Comparison of ENCODE assay signal across 18 cellular contexts in genomic region chr17:79706931-79707382, GRCh38. TPM values are rescaled to one million over a fixed set of nuclear protein-coding genes. Genes with fewer than 3 reads are reported as not detected.
DNase-seq lines count a peak whose midpoint lies in the region; ATAC-seq and TF ChIP-seq lines count a peak whose summit lies in the region.
"Had no signal": no experiment of that assay in that cellular context is flagged by ENCODE, and none has a peak within 500 bp of the region (broad histone marks: within the 10 kb centered on the region; RNA-seq: fewer than 3 reads in every experiment).

No MANE protein-coding gene starts in this region.

- peaks cover 3 to 7% (median 5%) of the 10 kb centered on the region in 4 donors for H3K4me1 ChIP-seq in upper lobe of left lung

- no peak for TF ChIP-seq EP300 in upper lobe of left lung (IDR thresholded peaks at IDR 0.05)

- H3K9me3 Mint-ChIP-seq in stimulated activated naive B cell treated with anti-CD40 and anti-IgM and Interleukin-4, amounts not matched to agents 10 μg/mL and 1 μg/mL and 100 μg/mL, for 72 hours: peaks cover 0 to 2% of the 10 kb centered on the region in 2 donors
- H3K9me3 Mint-ChIP-seq: nephron had no signal

- H3K27ac ChIP-seq in WERI-Rb-1: peak overlapping the region; percentile 97
- no peak overlapping the region for H3K27ac ChIP-seq in upper lobe of left lung
- H3K27ac ChIP-seq: SK-N-MC, VCaP had no signal

- no peak overlapping the region for H3K27ac Mint-ChIP-seq in stimulated activated naive B cell treated with anti-CD40 and anti-IgM and Interleukin-4, amounts not matched to agents 10 μg/mL and 1 μg/mL and 100 μg/mL, for 72 hours
- H3K27ac Mint-ChIP-seq: activated naive CD8-positive, alpha-beta T cell; nephron had no signal

- H3K4me1 Mint-ChIP-seq in stimulated activated naive B cell treated with anti-CD40 and anti-IgM and Interleukin-4, amounts not matched to agents 10 μg/mL and 1 μg/mL and 100 μg/mL, for 72 hours: peaks cover 4 to 10% of the 10 kb centered on the region in 2 donors
- H3K4me1 Mint-ChIP-seq: nephron had no signal

- no peaks in the 10 kb centered on the region for H3K9me3 ChIP-seq in WERI-Rb-1 (ENCODE audit: severe bottlenecking)
- H3K9me3 ChIP-seq in upper lobe of left lung: no peaks in the 10 kb centered on the region

- DNase-seq in Right ventricle myocardium superior: no peak
- no peak for DNase-seq in Right ventricle myocardium inferior (ENCODE audit: missing footprints)
- DNase-seq in WERI-Rb-1: peak; percentile 100
- DNase-seq in left kidney (ENCODE audit: low read depth, low spot score): peak; percentile 88
- DNase-seq in upper lobe of left lung: no peak
- DNase-seq in SIG-M5 (lab: John Stamatoyannopoulos, UW): no peak
- no peak for DNase-seq in stimulated activated naive B cell treated with anti-CD40 and anti-IgM and Interleukin-4, amounts not matched to agents 10 μg/mL and 1 μg/mL and 100 μg/mL, for 72 hours
- DNase-seq: activated CD8-positive, alpha-beta memory T cell treated with anti-CD3 and anti-CD28 coated beads, Interleukin-2, amount 50 U/mL, for 4 hours; COR-L47; NCI-H2029 had no signal

- H3K27me3 ChIP-seq in WERI-Rb-1 (ENCODE audit: insufficient read depth, low read depth, severe bottlenecking): no peaks in the 10 kb centered on the region
- H3K27me3 ChIP-seq in upper lobe of left lung: peaks cover 0 to 3% (median 0%) of the 10 kb centered on the region in 4 donors

- peaks cover 23 to 53% of the 10 kb centered on the region in 2 donors for H3K27me3 Mint-ChIP-seq in stimulated activated naive B cell treated with anti-CD40 and anti-IgM and Interleukin-4, amounts not matched to agents 10 μg/mL and 1 μg/mL and 100 μg/mL, for 72 hours

- intact Hi-C loops in Right ventricle myocardium superior (cut with DNase I) (no loop called here), Right ventricle myocardium inferior (cut with DNase I) (loop anchor here (5.0 kb wide), 1 partner anchor 305 kb away; no protein-coding TSS in a partner anchor)

- H3K36me3 ChIP-seq in WERI-Rb-1 (peaks cover 2% of the 10 kb centered on the region; the same call in 1 of the 2 replicates), upper lobe of left lung (no peaks in the 10 kb centered on the region)

- H3K36me3 Mint-ChIP-seq in stimulated activated naive B cell treated with anti-CD40 and anti-IgM and Interleukin-4, amounts not matched to agents 10 μg/mL and 1 μg/mL and 100 μg/mL, for 72 hours: no peaks in the 10 kb centered on the region
- H3K36me3 Mint-ChIP-seq: activated naive CD8-positive, alpha-beta T cell had no signal

- ATAC-seq in Right ventricle myocardium superior (ENCODE audit: poor library complexity): peak; percentile 22
- no peak for ATAC-seq in Right ventricle myocardium inferior
- ATAC-seq in upper lobe of left lung (ENCODE audit: low FRiP score in 2 of 2): peak; percentile 7 to 12
- no peak for ATAC-seq in stimulated activated naive B cell treated with anti-CD40 and anti-IgM and Interleukin-4, amounts not matched to agents 10 μg/mL and 1 μg/mL and 100 μg/mL, for 72 hours (replicated peaks)
- no peak for ATAC-seq in HG03469 (IDR thresholded peaks at IDR 0.05; ENCODE audit: unreplicated experiment)

- TF ChIP-seq CTCF in WERI-Rb-1 (IDR thresholded peaks at IDR 0.05; ENCODE audit: low read depth, low read length): no peak
- no peak for TF ChIP-seq CTCF in upper lobe of left lung (IDR thresholded peaks at IDR 0.05)

- TF ChIP-seq POLR2A in upper lobe of left lung (IDR thresholded peaks at IDR 0.05): no peak

- no peak overlapping the region for H3K4me3 Mint-ChIP-seq in stimulated activated naive B cell treated with anti-CD40 and anti-IgM and Interleukin-4, amounts not matched to agents 10 μg/mL and 1 μg/mL and 100 μg/mL, for 72 hours
- H3K4me3 Mint-ChIP-seq: activated naive CD8-positive, alpha-beta T cell; nephron had no signal

- 59 to 70% methylated on average over 2 to 13 of the region's 13 CpGs for WGBS in upper lobe of left lung, 2 donors

- peak overlapping the region; percentile 42 for H3K4me3 ChIP-seq in WERI-Rb-1 (ENCODE audit: low read depth, low read length)
- H3K4me3 ChIP-seq in upper lobe of left lung: no peak overlapping the region
- H3K4me3 ChIP-seq: SK-N-MC had no signal

RNA-seq across cellular contexts. Expression of gene ENPP7, which starts 23.8 kb away (rescaled TPM):
- total RNA-seq in Right ventricle myocardium superior (not detected), Right ventricle myocardium inferior (not detected), upper lobe of left lung (under 1 TPM in 1 of 6 donors, not detected in 5; 0.27 TPM)
- total RNA-seq: A172, M059J, skeletal muscle tissue had no signal

Comparison
In these comparisons a context has a peak if more than half of its experiments do, and no peak if none do; other contexts are left out.
1. ATAC-seq: peak in Right ventricle myocardium superior (single experiment) and upper lobe of left lung (2 of 2); none in Right ventricle myocardium inferior (single experiment), stimulated activated naive B cell treated with anti-CD40 and anti-IgM and Interleukin-4, amounts not matched to agents 10 μg/mL and 1 μg/mL and 100 μg/mL, for 72 hours (0 of 2) and HG03469 (single experiment).
2. DNase-seq: peak in WERI-Rb-1 (single experiment) and left kidney (single experiment); none in Right ventricle myocardium superior (single experiment), Right ventricle myocardium inferior (single experiment), upper lobe of left lung (0 of 2), SIG-M5 (single experiment) and stimulated activated naive B cell treated with anti-CD40 and anti-IgM and Interleukin-4, amounts not matched to agents 10 μg/mL and 1 μg/mL and 100 μg/mL, for 72 hours (single experiment).